In genomic region chr15:76905013-76905839, GRCh38 we compare ENCODE assay signal across 1 cellular context.
TF ChIP-seq lines count a peak whose summit lies in the region.

Gene SCAPER (minus strand): TSS chr15:76905340. CDS start chr15:76883817, 21,523 bp downstream.

TF ChIP-seq in K562, 482 proteins besides CTCF, POLR2A, EP300 and RAD21 (continued from another document and continues in another):
- TF ChIP-seq HNRNPH1 (optimal IDR thresholded peaks at IDR 0.05; ENCODE audit: low read depth, low read length) (no peak), VEZF1 (CRISPR knock-in tag; IDR thresholded peaks at IDR 0.05) (peak; percentile 83), TCF7L2 (IDR thresholded peaks at IDR 0.05; ENCODE audit: low read depth, low read length) (no peak), SUPT5H (IDR thresholded peaks at IDR 0.05) (peak; percentile 70), BHLHE40 (IDR thresholded peaks at IDR 0.05; ENCODE audit: low read length) (peak; percentile 58; the same call in 1 of the 2 replicates), FOS (IDR thresholded peaks at IDR 0.05; ENCODE audit: extremely low read depth, insufficient read length) (no peak), ZNF518B (CRISPR knock-in tag; IDR thresholded peaks at IDR 0.05) (no peak), ARID4B (CRISPR knock-in tag; IDR thresholded peaks at IDR 0.05) (0 out of 2 replicates have a peak, but pooled peaks have one; percentile 63), RUNX1 (IDR thresholded peaks at IDR 0.05; ENCODE audit: low read depth) (no peak), NCOR1 (IDR thresholded peaks at IDR 0.05) (no peak), TCFL5 (CRISPR knock-in tag; conservative IDR thresholded peaks at IDR 0.05) (no peak), ZMIZ1 (IDR thresholded peaks at IDR 0.05; ENCODE audit: low read depth in 2 of 2, low read length in 2 of 2) (no peak), RFX5 (IDR thresholded peaks at IDR 0.05; ENCODE audit: low read depth, low read length) (no peak), FIP1L1 (IDR thresholded peaks at IDR 0.05; ENCODE audit: low read depth, low read length, poor library complexity, severe bottlenecking) (peak; percentile 57), EZH2 (IDR thresholded peaks at IDR 0.05; ENCODE audit: borderline replicate concordance, low read depth, low read length) (no peak), BACH1 (tag; IDR thresholded peaks at IDR 0.05) (no peak), PPARD (CRISPR knock-in tag; IDR thresholded peaks at IDR 0.05) (no peak), XRCC5 (IDR thresholded peaks at IDR 0.05; ENCODE audit: low read depth, low read length) (no peak), MAFK (IDR thresholded peaks at IDR 0.05; ENCODE audit: low read length) (no peak), TAF1 (IDR thresholded peaks at IDR 0.05; ENCODE audit: control insufficient read depth, extremely low read depth, insufficient read depth, low read length, severe bottlenecking) (peak; percentile 27), PRMT5 (CRISPR knock-in tag; IDR thresholded peaks at IDR 0.05) (no peak), ZNF699 (CRISPR knock-in tag; IDR thresholded peaks at IDR 0.05; ENCODE audit: insufficient replicate concordance) (no peak), NR0B1 (IDR thresholded peaks at IDR 0.05; ENCODE audit: partially characterized antibody) (no peak), SIRT6 (IDR thresholded peaks at IDR 0.05; ENCODE audit: low read depth, low read length) (no peak), CBX3 (IDR thresholded peaks at IDR 0.05; ENCODE audit: borderline replicate concordance in 1 of 2, low read length in 2 of 2) (peak in 1 of 2 experiments; percentile 68; a peak in 1 of 3 replicates), SOX6 (IDR thresholded peaks at IDR 0.05) (no peak), ZNF79 (CRISPR knock-in tag; IDR thresholded peaks at IDR 0.05; ENCODE audit: low read depth) (no peak), MLLT1 (IDR thresholded peaks at IDR 0.05) (no peak), ZNF785 (CRISPR knock-in tag; IDR thresholded peaks at IDR 0.05) (no peak), LCOR (CRISPR knock-in tag; IDR thresholded peaks at IDR 0.05) (peak; percentile 77), ZNF76 (CRISPR knock-in tag; IDR thresholded peaks at IDR 0.05; ENCODE audit: borderline replicate concordance) (no peak), RCOR1 (IDR thresholded peaks at IDR 0.05; ENCODE audit: borderline replicate concordance in 1 of 2, low read depth in 2 of 2, low read length in 2 of 2) (peak; percentile 83 to 97), SMARCA5 (IDR thresholded peaks at IDR 0.05) (no peak), ZC3H11A (IDR thresholded peaks at IDR 0.05; ENCODE audit: low read depth, low read length) (no peak), NFIC (IDR thresholded peaks at IDR 0.05) (no peak), TEAD4 (IDR thresholded peaks at IDR 0.05; ENCODE audit: low read length) (no peak; the same call in 1 of the 2 replicates), TEAD4 (CRISPR knock-in tag; IDR thresholded peaks at IDR 0.05; ENCODE audit: borderline replicate concordance) (no peak), EHMT2 (IDR thresholded peaks at IDR 0.05) (no peak), ATF7 (IDR thresholded peaks at IDR 0.05) (peak; percentile 22; the same call in 1 of the 2 replicates), HOMEZ (CRISPR knock-in tag; IDR thresholded peaks at IDR 0.05) (no peak), NFRKB (IDR thresholded peaks at IDR 0.05; ENCODE audit: low read depth) (no peak), EGR1 (conservative IDR thresholded peaks at IDR 0.05) (no peak), ZNF263 (CRISPR knock-in tag; IDR thresholded peaks at IDR 0.05; ENCODE audit: borderline replicate concordance) (no peak), NKRF (IDR thresholded peaks at IDR 0.05; ENCODE audit: borderline replicate concordance) (no peak)
